ENCODE assay signal across 10 cellular contexts in genomic region chr13:49620170-49620621, GRCh38. TPM values are rescaled to one million over a fixed set of nuclear protein-coding genes. Genes with fewer than 3 reads are reported as not detected.
DNase-seq lines count a peak whose midpoint lies in the region; ATAC-seq and TF ChIP-seq lines count a peak whose summit lies in the region.
"Had no signal": no experiment of that assay in that cellular context is flagged by ENCODE, and none has a peak within 500 bp of the region (broad histone marks: within the 10 kb centered on the region; RNA-seq: fewer than 3 reads in every experiment).

No MANE protein-coding gene starts in this region.

- ATAC-seq in GM18907 (IDR thresholded peaks at IDR 0.05; ENCODE audit: unreplicated experiment) = peak; percentile 80
- ATAC-seq in HG03066 (IDR thresholded peaks at IDR 0.05; ENCODE audit: low read depth, unreplicated experiment) = peak; percentile 90
- no peak for ATAC-seq in esophagus mucosa

- DNase-seq in AML-193 (lab: John Stamatoyannopoulos, UW) (peak; percentile 48 to 54), NCI-H82 (lab: John Stamatoyannopoulos, UW) (no peak), GM10266 (ENCODE audit: extremely low spot score) (no peak), cortex of kidney (lab: John Stamatoyannopoulos, UW) (no peak)
- peak; percentile 21 for DNase-seq in activated naive CD4-positive, alpha-beta T cell treated with anti-CD3 and anti-CD28 coated beads, Interleukin-2, amount 50 U/mL, for 16 hours
- DNase-seq: DND-41, NCI-H1105 treated with DMSO at 0.1 percent for 48 hours had no signal

- TF ChIP-seq CTCF in GM10266 (IDR thresholded peaks at IDR 0.05; ENCODE audit: control insufficient read depth, insufficient read depth, low read depth, missing control alignments) = no peak

RNA-seq across cellular contexts. Expression of gene ARL11, which starts 8.1 kb away (rescaled TPM):
- 1.2 TPM for total RNA-seq in esophagus mucosa

RNA-seq across cellular contexts. Expression of gene RCBTB1, which starts 34.8 kb away (rescaled TPM):
- 4.5 TPM for total RNA-seq in esophagus mucosa

Comparison
In these comparisons a context has a peak if more than half of its experiments do, and no peak if none do; other contexts are left out.
1. DNase-seq: peak in AML-193 (2 of 2) and activated naive CD4-positive, alpha-beta T cell treated with anti-CD3 and anti-CD28 coated beads, Interleukin-2, amount 50 U/mL, for 16 hours (single experiment); none in NCI-H82 (single experiment), GM10266 (single experiment) and cortex of kidney (single experiment).